Comparison of ENCODE assay signal across 7 cellular contexts in the genomic region with DNA sequence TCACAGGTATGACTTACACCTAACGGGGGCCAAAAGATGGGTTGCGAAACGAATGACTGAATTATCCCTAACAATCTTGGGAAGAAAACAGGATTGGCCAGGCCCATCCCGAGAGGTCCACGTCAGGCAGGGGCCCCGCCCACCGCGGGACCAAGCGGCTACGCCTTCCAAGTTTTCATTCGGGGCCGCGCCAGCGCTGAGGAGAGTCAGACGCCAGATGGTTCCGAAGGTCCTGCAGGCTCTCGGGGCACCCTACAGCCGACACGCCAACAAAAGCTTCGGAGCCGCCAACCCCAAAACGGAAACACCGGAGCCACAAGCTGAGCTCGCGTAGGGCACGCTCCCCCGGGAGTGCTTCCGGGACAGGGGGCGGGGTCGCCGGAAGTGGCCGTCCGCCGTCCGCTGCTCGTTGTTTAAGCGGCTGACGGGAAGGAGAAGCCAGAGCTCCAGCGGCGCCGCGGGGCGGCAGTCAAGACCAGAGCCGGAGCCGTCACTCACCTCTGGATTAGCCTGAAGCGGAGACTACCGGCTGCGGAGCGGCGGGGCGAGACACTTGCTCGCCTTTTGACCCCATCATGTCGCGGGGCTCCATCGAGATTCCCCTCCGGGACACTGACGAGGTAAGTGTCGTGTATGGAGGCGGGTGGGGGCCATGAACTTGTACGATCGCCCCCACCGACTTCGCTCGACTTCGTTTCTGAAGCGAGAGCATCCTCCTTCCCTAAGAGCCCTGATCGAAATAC. TPM values are rescaled to one million over a fixed set of nuclear protein-coding genes. Genes with fewer than 3 reads are reported as not detected.
DNase-seq lines count a peak whose midpoint lies in the region; ATAC-seq and TF ChIP-seq lines count a peak whose summit lies in the region.

Gene CTR9, plus strand, starts transcription at position 409 of the 743 bp plus-strand sequence. Its CDS starts 167 bp downstream, at position 576.

- peak within 1 kb of the TSS; percentile 74 for H2AFZ ChIP-seq in hepatocyte

- no peaks in the 10 kb centered on the region for H3K9me2 ChIP-seq in hepatocyte (replicated peaks; ENCODE audit: insufficient read depth)

- no peaks in the 10 kb centered on the region for H4K20me1 ChIP-seq in hepatocyte (ENCODE audit: insufficient read depth, poor library complexity, severe bottlenecking)

- H3K4me3 ChIP-seq in hepatocyte, result peak within 1 kb of the TSS; percentile 79
- H3K4me3 ChIP-seq in retinal pigment epithelial cell (ENCODE audit: low read length), result peak within 1 kb of the TSS; percentile 80

- H3K4me1 ChIP-seq in hepatocyte (ENCODE audit: insufficient read depth), result peaks cover 8% of the 10 kb centered on the region

- no peaks in the 10 kb centered on the region for H3K9me3 ChIP-seq in hepatocyte (ENCODE audit: low read depth)

- peak; percentile 39 for TF ChIP-seq CTCF in hepatocyte (IDR thresholded peaks at IDR 0.05; ENCODE audit: poor library complexity)
- peak; percentile 18 for TF ChIP-seq CTCF in retinal pigment epithelial cell (conservative IDR thresholded peaks at IDR 0.05; ENCODE audit: low read depth, low read length)

- H3K27ac ChIP-seq in hepatocyte, result peak within 1 kb of the TSS; percentile 96

- H3K79me2 ChIP-seq in hepatocyte, result peaks cover 28% of the 10 kb centered on the region

- no peaks in the 10 kb centered on the region for H3K27me3 ChIP-seq in hepatocyte

- DNase-seq in NCI-H2081 (lab: John Stamatoyannopoulos, UW), result peak; percentile 93 to 98
- DNase-seq in T1000 (lab: John Stamatoyannopoulos, UW), result peak; percentile 86
- DNase-seq in astrocyte of the hippocampus (ENCODE audit: low read depth, low spot score), result peak; percentile 97
- DNase-seq in hepatocyte (ENCODE audit: low spot score), result peak; percentile 96
- peak; percentile 71 for DNase-seq in retinal pigment epithelial cell (ENCODE audit: low read depth)

- peak within 1 kb of the TSS; percentile 86 for H3K4me2 ChIP-seq in hepatocyte

- under 1% methylated on average over 66 of the region's 67 CpGs for WGBS in hepatocyte (ENCODE audit: low lambda C conversion rate, missing lambda C conversion rate)

- no peaks in the 10 kb centered on the region for H3K36me3 ChIP-seq in hepatocyte (replicated peaks; ENCODE audit: insufficient read depth, low read depth)

- ATAC-seq in GM18508 (IDR thresholded peaks at IDR 0.05; ENCODE audit: insufficient read depth, unreplicated experiment) (peak; percentile 62), HG03025 (IDR thresholded peaks at IDR 0.05; ENCODE audit: low FRiP score, unreplicated experiment) (peak; percentile 91)

RNA-seq across cellular contexts. Expression of gene CTR9, which starts in this region (rescaled TPM):
- total RNA-seq in hepatocyte, result 28.0 and 29.1 TPM in 2 replicates
- polyA plus RNA-seq in hepatocyte, result 23.6 and 24.4 TPM in 2 replicates

Comparison
In these comparisons a context has a peak if more than half of its experiments do, and no peak if none do; other contexts are left out.
1. Peak in every context shown above with its lines: DNase-seq, ATAC-seq, H3K4me3 ChIP-seq and H3K27ac ChIP-seq.